In the genomic region with DNA sequence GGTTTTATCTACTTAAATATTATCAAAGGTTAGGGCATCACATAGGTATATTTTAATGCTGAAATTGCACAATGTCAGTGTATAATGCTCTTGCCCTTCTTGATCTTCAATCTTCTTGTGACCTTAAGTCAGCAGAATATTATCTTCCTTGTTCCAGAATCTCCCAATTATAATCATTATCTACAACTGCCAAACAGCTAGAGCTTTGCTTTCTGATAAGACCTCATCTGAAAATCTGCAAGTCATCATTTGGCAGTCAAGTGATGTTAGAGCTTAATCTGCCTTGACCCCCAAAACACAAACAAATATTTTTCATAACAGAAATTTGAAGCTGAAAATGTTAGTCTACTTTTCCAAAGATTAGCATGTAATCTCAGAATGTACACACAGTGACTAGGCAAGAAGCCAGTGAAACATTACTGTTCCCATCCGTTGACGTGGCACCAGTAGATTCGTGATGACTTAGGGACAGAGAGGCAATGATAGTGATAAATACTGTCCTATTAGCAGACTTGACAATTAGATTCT, we compare ENCODE assay signal across 1 cellular context.
TF ChIP-seq lines count a peak whose summit lies in the region.

No MANE protein-coding gene starts in this region.

TF ChIP-seq in K562, 482 proteins besides CTCF, POLR2A, EP300 and RAD21 (continued from another document and continues in another):
- TF ChIP-seq, protein P1, sequence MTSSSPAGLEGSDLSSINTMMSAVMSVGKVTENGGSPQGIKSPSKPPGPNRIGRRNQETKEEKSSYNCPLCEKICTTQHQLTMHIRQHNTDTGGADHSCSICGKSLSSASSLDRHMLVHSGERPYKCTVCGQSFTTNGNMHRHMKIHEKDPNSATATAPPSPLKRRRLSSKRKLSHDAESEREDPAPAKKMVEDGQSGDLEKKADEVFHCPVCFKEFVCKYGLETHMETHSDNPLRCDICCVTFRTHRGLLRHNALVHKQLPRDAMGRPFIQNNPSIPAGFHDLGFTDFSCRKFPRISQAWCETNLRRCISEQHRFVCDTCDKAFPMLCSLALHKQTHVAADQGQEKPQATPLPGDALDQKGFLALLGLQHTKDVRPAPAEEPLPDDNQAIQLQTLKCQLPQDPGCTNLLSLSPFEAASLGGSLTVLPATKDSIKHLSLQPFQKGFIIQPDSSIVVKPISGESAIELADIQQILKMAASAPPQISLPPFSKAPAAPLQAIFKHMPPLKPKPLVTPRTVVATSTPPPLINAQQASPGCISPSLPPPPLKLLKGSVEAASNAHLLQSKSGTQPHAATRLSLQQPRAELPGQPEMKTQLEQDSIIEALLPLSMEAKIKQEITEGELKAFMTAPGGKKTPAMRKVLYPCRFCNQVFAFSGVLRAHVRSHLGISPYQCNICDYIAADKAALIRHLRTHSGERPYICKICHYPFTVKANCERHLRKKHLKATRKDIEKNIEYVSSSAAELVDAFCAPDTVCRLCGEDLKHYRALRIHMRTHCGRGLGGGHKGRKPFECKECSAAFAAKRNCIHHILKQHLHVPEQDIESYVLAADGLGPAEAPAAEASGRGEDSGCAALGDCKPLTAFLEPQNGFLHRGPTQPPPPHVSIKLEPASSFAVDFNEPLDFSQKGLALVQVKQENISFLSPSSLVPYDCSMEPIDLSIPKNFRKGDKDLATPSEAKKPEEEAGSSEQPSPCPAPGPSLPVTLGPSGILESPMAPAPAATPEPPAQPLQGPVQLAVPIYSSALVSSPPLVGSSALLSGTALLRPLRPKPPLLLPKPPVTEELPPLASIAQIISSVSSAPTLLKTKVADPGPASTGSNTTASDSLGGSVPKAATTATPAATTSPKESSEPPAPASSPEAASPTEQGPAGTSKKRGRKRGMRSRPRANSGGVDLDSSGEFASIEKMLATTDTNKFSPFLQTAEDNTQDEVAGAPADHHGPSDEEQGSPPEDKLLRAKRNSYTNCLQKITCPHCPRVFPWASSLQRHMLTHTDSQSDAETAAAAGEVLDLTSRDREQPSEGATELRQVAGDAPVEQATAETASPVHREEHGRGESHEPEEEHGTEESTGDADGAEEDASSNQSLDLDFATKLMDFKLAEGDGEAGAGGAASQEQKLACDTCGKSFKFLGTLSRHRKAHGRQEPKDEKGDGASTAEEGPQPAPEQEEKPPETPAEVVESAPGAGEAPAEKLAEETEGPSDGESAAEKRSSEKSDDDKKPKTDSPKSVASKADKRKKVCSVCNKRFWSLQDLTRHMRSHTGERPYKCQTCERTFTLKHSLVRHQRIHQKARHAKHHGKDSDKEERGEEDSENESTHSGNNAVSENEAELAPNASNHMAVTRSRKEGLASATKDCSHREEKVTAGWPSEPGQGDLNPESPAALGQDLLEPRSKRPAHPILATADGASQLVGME (CRISPR knock-in tag; IDR thresholded peaks at IDR 0.05) = 0 out of 2 replicates have a peak, but pooled peaks have one; percentile 44
- no peak for TF ChIP-seq ZNF23 (CRISPR knock-in tag; IDR thresholded peaks at IDR 0.05)
- no peak for TF ChIP-seq ZSCAN32 (CRISPR knock-in tag; IDR thresholded peaks at IDR 0.05)
- TF ChIP-seq, protein P2, sequence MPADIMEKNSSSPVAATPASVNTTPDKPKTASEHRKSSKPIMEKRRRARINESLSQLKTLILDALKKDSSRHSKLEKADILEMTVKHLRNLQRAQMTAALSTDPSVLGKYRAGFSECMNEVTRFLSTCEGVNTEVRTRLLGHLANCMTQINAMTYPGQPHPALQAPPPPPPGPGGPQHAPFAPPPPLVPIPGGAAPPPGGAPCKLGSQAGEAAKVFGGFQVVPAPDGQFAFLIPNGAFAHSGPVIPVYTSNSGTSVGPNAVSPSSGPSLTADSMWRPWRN (IDR thresholded peaks at IDR 0.05; ENCODE audit: low read depth) = peak; percentile 91
- TF ChIP-seq FOSL1 (tag; conservative IDR thresholded peaks at IDR 0.05) = peak; percentile 93
- TF ChIP-seq, protein P3, sequence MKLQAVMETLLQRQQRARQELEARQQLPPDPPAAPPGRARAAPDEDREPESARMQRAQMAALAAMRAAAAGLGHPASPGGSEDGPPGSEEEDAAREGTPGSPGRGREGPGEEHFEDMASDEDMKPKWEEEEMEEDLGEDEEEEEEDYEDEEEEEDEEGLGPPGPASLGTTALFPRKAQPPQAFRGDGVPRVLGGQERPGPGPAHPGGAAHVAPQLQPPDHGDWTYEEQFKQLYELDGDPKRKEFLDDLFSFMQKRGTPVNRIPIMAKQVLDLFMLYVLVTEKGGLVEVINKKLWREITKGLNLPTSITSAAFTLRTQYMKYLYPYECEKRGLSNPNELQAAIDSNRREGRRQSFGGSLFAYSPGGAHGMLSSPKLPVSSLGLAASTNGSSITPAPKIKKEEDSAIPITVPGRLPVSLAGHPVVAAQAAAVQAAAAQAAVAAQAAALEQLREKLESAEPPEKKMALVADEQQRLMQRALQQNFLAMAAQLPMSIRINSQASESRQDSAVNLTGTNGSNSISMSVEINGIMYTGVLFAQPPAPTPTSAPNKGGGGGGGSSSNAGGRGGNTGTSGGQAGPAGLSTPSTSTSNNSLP (IDR thresholded peaks at IDR 0.05; ENCODE audit: borderline replicate concordance, low read depth, low read length) = peak; percentile 46; the same call in 1 of the 2 replicates
- TF ChIP-seq MYNN (IDR thresholded peaks at IDR 0.05) = no peak
- TF ChIP-seq MYNN (CRISPR knock-in tag; IDR thresholded peaks at IDR 0.05) = no peak
- TF ChIP-seq DIDO1 (tag; IDR thresholded peaks at IDR 0.05; ENCODE audit: low read depth) = 0 out of 2 replicates have a peak, but pooled peaks have one; percentile 37
- peak; percentile 52; the same call in 1 of the 2 replicates for TF ChIP-seq ZFP1 (CRISPR knock-in tag; IDR thresholded peaks at IDR 0.05)
- peak; percentile 62 to 74; a peak in 3 of 4 replicates for TF ChIP-seq FOXK2 (conservative IDR thresholded peaks at IDR 0.05 in 1 of 2, IDR thresholded peaks at IDR 0.05 in 1 of 2; ENCODE audit: low read depth in 2 of 2)
- TF ChIP-seq NCOR1 (IDR thresholded peaks at IDR 0.05) = peak; percentile 87
- TF ChIP-seq LEF1 (IDR thresholded peaks at IDR 0.05) = peak; percentile 63; the same call in 1 of the 2 replicates
- TF ChIP-seq RBM39 (optimal IDR thresholded peaks at IDR 0.05; ENCODE audit: low read depth, low read length) = no peak
- no peak for TF ChIP-seq PCBP1 (IDR thresholded peaks at IDR 0.05; ENCODE audit: low read depth, low read length, poor library complexity, severe bottlenecking)
- TF ChIP-seq, protein P4, sequence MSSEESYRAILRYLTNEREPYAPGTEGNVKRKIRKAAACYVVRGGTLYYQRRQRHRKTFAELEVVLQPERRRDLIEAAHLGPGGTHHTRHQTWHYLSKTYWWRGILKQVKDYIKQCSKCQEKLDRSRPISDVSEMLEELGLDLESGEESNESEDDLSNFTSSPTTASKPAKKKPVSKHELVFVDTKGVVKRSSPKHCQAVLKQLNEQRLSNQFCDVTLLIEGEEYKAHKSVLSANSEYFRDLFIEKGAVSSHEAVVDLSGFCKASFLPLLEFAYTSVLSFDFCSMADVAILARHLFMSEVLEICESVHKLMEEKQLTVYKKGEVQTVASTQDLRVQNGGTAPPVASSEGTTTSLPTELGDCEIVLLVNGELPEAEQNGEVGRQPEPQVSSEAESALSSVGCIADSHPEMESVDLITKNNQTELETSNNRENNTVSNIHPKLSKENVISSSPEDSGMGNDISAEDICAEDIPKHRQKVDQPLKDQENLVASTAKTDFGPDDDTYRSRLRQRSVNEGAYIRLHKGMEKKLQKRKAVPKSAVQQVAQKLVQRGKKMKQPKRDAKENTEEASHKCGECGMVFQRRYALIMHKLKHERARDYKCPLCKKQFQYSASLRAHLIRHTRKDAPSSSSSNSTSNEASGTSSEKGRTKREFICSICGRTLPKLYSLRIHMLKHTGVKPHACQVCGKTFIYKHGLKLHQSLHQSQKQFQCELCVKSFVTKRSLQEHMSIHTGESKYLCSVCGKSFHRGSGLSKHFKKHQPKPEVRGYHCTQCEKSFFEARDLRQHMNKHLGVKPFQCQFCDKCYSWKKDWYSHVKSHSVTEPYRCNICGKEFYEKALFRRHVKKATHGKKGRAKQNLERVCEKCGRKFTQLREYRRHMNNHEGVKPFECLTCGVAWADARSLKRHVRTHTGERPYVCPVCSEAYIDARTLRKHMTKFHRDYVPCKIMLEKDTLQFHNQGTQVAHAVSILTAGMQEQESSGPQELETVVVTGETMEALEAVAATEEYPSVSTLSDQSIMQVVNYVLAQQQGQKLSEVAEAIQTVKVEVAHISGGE (CRISPR knock-in tag; IDR thresholded peaks at IDR 0.05) = peak in 1 of 3 experiments; percentile 74; a peak in 2 of 6 replicates
- TF ChIP-seq, protein P5, sequence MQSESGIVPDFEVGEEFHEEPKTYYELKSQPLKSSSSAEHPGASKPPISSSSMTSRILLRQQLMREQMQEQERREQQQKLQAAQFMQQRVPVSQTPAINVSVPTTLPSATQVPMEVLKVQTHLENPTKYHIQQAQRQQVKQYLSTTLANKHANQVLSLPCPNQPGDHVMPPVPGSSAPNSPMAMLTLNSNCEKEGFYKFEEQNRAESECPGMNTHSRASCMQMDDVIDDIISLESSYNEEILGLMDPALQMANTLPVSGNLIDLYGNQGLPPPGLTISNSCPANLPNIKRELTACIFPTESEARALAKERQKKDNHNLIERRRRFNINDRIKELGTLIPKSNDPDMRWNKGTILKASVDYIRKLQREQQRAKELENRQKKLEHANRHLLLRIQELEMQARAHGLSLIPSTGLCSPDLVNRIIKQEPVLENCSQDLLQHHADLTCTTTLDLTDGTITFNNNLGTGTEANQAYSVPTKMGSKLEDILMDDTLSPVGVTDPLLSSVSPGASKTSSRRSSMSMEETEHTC (IDR thresholded peaks at IDR 0.05) = 0 out of 2 replicates have a peak, but pooled peaks have one; percentile 59
- TF ChIP-seq, protein P6, sequence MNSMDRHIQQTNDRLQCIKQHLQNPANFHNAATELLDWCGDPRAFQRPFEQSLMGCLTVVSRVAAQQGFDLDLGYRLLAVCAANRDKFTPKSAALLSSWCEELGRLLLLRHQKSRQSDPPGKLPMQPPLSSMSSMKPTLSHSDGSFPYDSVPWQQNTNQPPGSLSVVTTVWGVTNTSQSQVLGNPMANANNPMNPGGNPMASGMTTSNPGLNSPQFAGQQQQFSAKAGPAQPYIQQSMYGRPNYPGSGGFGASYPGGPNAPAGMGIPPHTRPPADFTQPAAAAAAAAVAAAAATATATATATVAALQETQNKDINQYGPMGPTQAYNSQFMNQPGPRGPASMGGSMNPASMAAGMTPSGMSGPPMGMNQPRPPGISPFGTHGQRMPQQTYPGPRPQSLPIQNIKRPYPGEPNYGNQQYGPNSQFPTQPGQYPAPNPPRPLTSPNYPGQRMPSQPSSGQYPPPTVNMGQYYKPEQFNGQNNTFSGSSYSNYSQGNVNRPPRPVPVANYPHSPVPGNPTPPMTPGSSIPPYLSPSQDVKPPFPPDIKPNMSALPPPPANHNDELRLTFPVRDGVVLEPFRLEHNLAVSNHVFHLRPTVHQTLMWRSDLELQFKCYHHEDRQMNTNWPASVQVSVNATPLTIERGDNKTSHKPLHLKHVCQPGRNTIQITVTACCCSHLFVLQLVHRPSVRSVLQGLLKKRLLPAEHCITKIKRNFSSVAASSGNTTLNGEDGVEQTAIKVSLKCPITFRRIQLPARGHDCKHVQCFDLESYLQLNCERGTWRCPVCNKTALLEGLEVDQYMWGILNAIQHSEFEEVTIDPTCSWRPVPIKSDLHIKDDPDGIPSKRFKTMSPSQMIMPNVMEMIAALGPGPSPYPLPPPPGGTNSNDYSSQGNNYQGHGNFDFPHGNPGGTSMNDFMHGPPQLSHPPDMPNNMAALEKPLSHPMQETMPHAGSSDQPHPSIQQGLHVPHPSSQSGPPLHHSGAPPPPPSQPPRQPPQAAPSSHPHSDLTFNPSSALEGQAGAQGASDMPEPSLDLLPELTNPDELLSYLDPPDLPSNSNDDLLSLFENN (IDR thresholded peaks at IDR 0.05; ENCODE audit: low read depth in 2 of 2, low read length in 2 of 2) = peak in 1 of 2 experiments; percentile 71; a peak in 1 of 4 replicates
- TF ChIP-seq RB1 (IDR thresholded peaks at IDR 0.05; ENCODE audit: low read depth) = no peak
- peak; percentile 72 for TF ChIP-seq MEIS2 (IDR thresholded peaks at IDR 0.05; ENCODE audit: partially characterized antibody)
- peak; percentile 89 for TF ChIP-seq SMARCC2 (IDR thresholded peaks at IDR 0.05; ENCODE audit: low read depth)
- no peak for TF ChIP-seq ZNF668 (CRISPR knock-in tag; IDR thresholded peaks at IDR 0.05)
- peak; percentile 93 for TF ChIP-seq FOXJ2 (tag; IDR thresholded peaks at IDR 0.05)
- TF ChIP-seq, protein P7, sequence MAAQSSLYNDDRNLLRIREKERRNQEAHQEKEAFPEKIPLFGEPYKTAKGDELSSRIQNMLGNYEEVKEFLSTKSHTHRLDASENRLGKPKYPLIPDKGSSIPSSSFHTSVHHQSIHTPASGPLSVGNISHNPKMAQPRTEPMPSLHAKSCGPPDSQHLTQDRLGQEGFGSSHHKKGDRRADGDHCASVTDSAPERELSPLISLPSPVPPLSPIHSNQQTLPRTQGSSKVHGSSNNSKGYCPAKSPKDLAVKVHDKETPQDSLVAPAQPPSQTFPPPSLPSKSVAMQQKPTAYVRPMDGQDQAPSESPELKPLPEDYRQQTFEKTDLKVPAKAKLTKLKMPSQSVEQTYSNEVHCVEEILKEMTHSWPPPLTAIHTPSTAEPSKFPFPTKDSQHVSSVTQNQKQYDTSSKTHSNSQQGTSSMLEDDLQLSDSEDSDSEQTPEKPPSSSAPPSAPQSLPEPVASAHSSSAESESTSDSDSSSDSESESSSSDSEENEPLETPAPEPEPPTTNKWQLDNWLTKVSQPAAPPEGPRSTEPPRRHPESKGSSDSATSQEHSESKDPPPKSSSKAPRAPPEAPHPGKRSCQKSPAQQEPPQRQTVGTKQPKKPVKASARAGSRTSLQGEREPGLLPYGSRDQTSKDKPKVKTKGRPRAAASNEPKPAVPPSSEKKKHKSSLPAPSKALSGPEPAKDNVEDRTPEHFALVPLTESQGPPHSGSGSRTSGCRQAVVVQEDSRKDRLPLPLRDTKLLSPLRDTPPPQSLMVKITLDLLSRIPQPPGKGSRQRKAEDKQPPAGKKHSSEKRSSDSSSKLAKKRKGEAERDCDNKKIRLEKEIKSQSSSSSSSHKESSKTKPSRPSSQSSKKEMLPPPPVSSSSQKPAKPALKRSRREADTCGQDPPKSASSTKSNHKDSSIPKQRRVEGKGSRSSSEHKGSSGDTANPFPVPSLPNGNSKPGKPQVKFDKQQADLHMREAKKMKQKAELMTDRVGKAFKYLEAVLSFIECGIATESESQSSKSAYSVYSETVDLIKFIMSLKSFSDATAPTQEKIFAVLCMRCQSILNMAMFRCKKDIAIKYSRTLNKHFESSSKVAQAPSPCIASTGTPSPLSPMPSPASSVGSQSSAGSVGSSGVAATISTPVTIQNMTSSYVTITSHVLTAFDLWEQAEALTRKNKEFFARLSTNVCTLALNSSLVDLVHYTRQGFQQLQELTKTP (IDR thresholded peaks at IDR 0.05; ENCODE audit: low read depth in 1 of 2, partially characterized antibody in 2 of 2) = peak in 1 of 2 experiments; percentile 43
- TF ChIP-seq, protein P8, sequence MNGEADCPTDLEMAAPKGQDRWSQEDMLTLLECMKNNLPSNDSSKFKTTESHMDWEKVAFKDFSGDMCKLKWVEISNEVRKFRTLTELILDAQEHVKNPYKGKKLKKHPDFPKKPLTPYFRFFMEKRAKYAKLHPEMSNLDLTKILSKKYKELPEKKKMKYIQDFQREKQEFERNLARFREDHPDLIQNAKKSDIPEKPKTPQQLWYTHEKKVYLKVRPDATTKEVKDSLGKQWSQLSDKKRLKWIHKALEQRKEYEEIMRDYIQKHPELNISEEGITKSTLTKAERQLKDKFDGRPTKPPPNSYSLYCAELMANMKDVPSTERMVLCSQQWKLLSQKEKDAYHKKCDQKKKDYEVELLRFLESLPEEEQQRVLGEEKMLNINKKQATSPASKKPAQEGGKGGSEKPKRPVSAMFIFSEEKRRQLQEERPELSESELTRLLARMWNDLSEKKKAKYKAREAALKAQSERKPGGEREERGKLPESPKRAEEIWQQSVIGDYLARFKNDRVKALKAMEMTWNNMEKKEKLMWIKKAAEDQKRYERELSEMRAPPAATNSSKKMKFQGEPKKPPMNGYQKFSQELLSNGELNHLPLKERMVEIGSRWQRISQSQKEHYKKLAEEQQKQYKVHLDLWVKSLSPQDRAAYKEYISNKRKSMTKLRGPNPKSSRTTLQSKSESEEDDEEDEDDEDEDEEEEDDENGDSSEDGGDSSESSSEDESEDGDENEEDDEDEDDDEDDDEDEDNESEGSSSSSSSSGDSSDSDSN (IDR thresholded peaks at IDR 0.05; ENCODE audit: borderline replicate concordance in 1 of 2, low read depth in 2 of 2, low read length in 2 of 2) = no peak
- peak; percentile 74; the same call in 1 of the 2 replicates for TF ChIP-seq KLF6 (CRISPR knock-in tag; IDR thresholded peaks at IDR 0.05; ENCODE audit: borderline replicate concordance)
- TF ChIP-seq OTX1 (CRISPR knock-in tag; IDR thresholded peaks at IDR 0.05) = peak; percentile 79; the same call in 1 of the 2 replicates
